Comparison of ENCODE assay signal across 12 cellular contexts in genomic region chr2:181174880-181175590, GRCh38.
DNase-seq lines count a peak whose midpoint lies in the region; ATAC-seq and TF ChIP-seq lines count a peak whose summit lies in the region.
"Had no signal": no experiment of that assay in that cellular context is flagged by ENCODE, and none has a peak within 500 bp of the region (broad histone marks: within the 10 kb centered on the region; RNA-seq: fewer than 3 reads in every experiment).

No MANE protein-coding gene starts in this region.

- intact Hi-C loops in thyroid gland (cut with DNase I) (no loop called here), ovary (cut with DNase I) (no loop called here), posterior vena cava (cut with DNase I) (no loop called here)

- H2AFZ ChIP-seq in fibroblast of lung (ENCODE audit: low read length): no peak overlapping the region

- H3K4me1 ChIP-seq in BLaER1 treated with 17β-estradiol and CSF1 and Interleukin-3, amounts not matched to agents 10 nM and 100 nM: peaks cover 0 to 20% (median 10%) of the 10 kb centered on the region in 10 experiments; a peak in 10 of 20 replicates
- no peaks in the 10 kb centered on the region for H3K4me1 ChIP-seq in fibroblast of lung (ENCODE audit: control insufficient read depth, extremely low read depth, insufficient read depth, low read length)
- H3K4me1 ChIP-seq in thyroid gland: no peaks in the 10 kb centered on the region
- H3K4me1 ChIP-seq in ovary (ENCODE audit: insufficient read depth): no peaks in the 10 kb centered on the region
- H3K4me1 ChIP-seq: BE2C had no signal

- no peaks in the 10 kb centered on the region for H3K36me3 ChIP-seq in BLaER1 treated with 17β-estradiol and CSF1 and Interleukin-3, amounts not matched to agents 10 nM and 100 nM
- H3K36me3 ChIP-seq in fibroblast of lung (ENCODE audit: control insufficient read depth, insufficient read depth, low read length) (no peaks in the 10 kb centered on the region), thyroid gland (no peaks in the 10 kb centered on the region), ovary (no peaks in the 10 kb centered on the region)
- H3K36me3 ChIP-seq: BE2C had no signal

- TF ChIP-seq POLR2A in thyroid gland (IDR thresholded peaks at IDR 0.05) (no peak), ovary (IDR thresholded peaks at IDR 0.05) (no peak)

- no peaks in the 10 kb centered on the region for H3K27me3 ChIP-seq in BLaER1 treated with 17β-estradiol and CSF1 and Interleukin-3, amounts not matched to agents 10 nM and 100 nM
- H3K27me3 ChIP-seq in fibroblast of lung (ENCODE audit: control insufficient read depth, insufficient read depth, low read length): no peaks in the 10 kb centered on the region
- H3K27me3 ChIP-seq in thyroid gland: no peaks in the 10 kb centered on the region
- H3K27me3 ChIP-seq in ovary: no peaks in the 10 kb centered on the region
- H3K27me3 ChIP-seq: BE2C had no signal

- TF ChIP-seq CTCF in fibroblast of lung (conservative IDR thresholded peaks at IDR 0.05 in 1 of 2, IDR thresholded peaks at IDR 0.05 in 1 of 2; ENCODE audit: low read depth in 1 of 2, low read length in 2 of 2) (no peak), thyroid gland (IDR thresholded peaks at IDR 0.05) (no peak), ovary (IDR thresholded peaks at IDR 0.05) (no peak)

- DNase-seq in NCI-H69 (lab: John Stamatoyannopoulos, UW) (peak; percentile 5), fibroblast of lung (ENCODE audit: low read depth in 2 of 2) (peak; percentile 49 to 86), thyroid gland (no peak), ovary (no peak), NCI-H2029 treated with DMSO at 0.1 percent for 48 hours (lab: John Stamatoyannopoulos, UW) (no peak), posterior vena cava (ENCODE audit: low spot score) (no peak)
- DNase-seq: BE2C, NCI-H146 had no signal

- TF ChIP-seq EP300 in ovary (IDR thresholded peaks at IDR 0.05): no peak

- peaks cover 0 to 16% (median 9%) of the 10 kb centered on the region in 11 experiments; a peak in 16 of 22 replicates for H3K9me3 ChIP-seq in BLaER1 treated with 17β-estradiol and CSF1 and Interleukin-3, amounts not matched to agents 10 nM and 100 nM (replicated peaks in 1 of 11)
- H3K9me3 ChIP-seq in fibroblast of lung (ENCODE audit: control insufficient read depth, insufficient read depth, low read depth, low read length): no peaks in the 10 kb centered on the region
- no peaks in the 10 kb centered on the region for H3K9me3 ChIP-seq in thyroid gland
- no peaks in the 10 kb centered on the region for H3K9me3 ChIP-seq in ovary
- H3K9me3 ChIP-seq: BE2C had no signal

- H3K4me2 ChIP-seq in BLaER1 treated with 17β-estradiol and CSF1 and Interleukin-3, amounts not matched to agents 10 nM and 100 nM: peak overlapping the region in 7 of 11 experiments; percentile 1 to 46 (median 25); a peak in 10 of 22 replicates
- H3K4me2 ChIP-seq in fibroblast of lung (ENCODE audit: extremely low read depth, insufficient read depth, low read length): no peak overlapping the region

- peak; percentile 45 for ATAC-seq in GM19395 (IDR thresholded peaks at IDR 0.05; ENCODE audit: unreplicated experiment)
- ATAC-seq: HCT116 had no signal

- H3K9ac ChIP-seq in BLaER1 treated with 17β-estradiol and CSF1 and Interleukin-3, amounts not matched to agents 10 nM and 100 nM: no peak overlapping the region
- no peak overlapping the region for H3K9ac ChIP-seq in fibroblast of lung (ENCODE audit: insufficient read depth, low read length)

- no peak overlapping the region for H3K27ac ChIP-seq in BLaER1 treated with 17β-estradiol and CSF1 and Interleukin-3, amounts not matched to agents 10 nM and 100 nM
- no peak overlapping the region for H3K27ac ChIP-seq in fibroblast of lung (ENCODE audit: insufficient read depth, low read length)
- no peak overlapping the region for H3K27ac ChIP-seq in thyroid gland
- no peak overlapping the region for H3K27ac ChIP-seq in ovary
- H3K27ac ChIP-seq: RWPE1 had no signal

- 50 to 58% methylated on average over 4 of the region's 4 CpGs for WGBS in thyroid gland, 2 donors
- 4 to 11% (median 5%) methylated on average over 4 of the region's 4 CpGs for WGBS in ovary, 3 donors

- no peak overlapping the region for H3K4me3 ChIP-seq in BLaER1 treated with 17β-estradiol and CSF1 and Interleukin-3, amounts not matched to agents 10 nM and 100 nM
- no peak overlapping the region for H3K4me3 ChIP-seq in fibroblast of lung (replicated peaks in 1 of 4; ENCODE audit: control extremely low read depth in 1 of 4, insufficient read depth in 1 of 4, low read depth in 3 of 4, low read length in 4 of 4)
- H3K4me3 ChIP-seq in thyroid gland (replicated peaks in 1 of 3): no peak overlapping the region
- H3K4me3 ChIP-seq in ovary: no peak overlapping the region

- H4K20me1 ChIP-seq in BLaER1 treated with 17β-estradiol and CSF1 and Interleukin-3, amounts not matched to agents 10 nM and 100 nM: no peaks in the 10 kb centered on the region
- H4K20me1 ChIP-seq in fibroblast of lung (ENCODE audit: control insufficient read depth, extremely low read depth, insufficient read depth, low read length): no peaks in the 10 kb centered on the region

- no peaks in the 10 kb centered on the region for H3K79me2 ChIP-seq in fibroblast of lung (ENCODE audit: control insufficient read depth, insufficient read depth, low read length)

Comparison
In these comparisons a context has a peak if more than half of its experiments do, and no peak if none do; other contexts are left out.
1. DNase-seq: peak in NCI-H69 (single experiment) and fibroblast of lung (2 of 2); none in thyroid gland (0 of 2), ovary (0 of 5), NCI-H2029 treated with DMSO at 0.1 percent for 48 hours (single experiment) and posterior vena cava (single experiment).